Comparison of ENCODE assay signal across 1 cellular context in the genomic region with DNA sequence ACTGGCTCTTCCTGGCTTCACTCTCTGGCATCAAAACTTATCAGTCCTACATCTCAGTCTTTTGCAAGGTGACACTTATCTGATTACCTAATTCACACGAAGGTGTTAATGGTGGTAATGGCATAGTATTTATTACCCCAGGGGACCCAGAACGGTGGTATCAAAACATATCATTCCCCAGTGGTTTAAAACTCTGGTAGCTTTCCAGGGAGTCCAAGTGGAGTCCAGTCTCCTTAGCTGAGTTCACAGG.
TF ChIP-seq lines count a peak whose summit lies in the region.

No MANE protein-coding gene starts in this region.

TF ChIP-seq in WTC11, 78 proteins besides CTCF, POLR2A, EP300 and RAD21 (continued from another document):
- no peak for TF ChIP-seq ZNF532 (CRISPR knock-in tag; IDR thresholded peaks at IDR 0.05; ENCODE audit: borderline replicate concordance)
- no peak for TF ChIP-seq NR3C1 (CRISPR knock-in tag; conservative IDR thresholded peaks at IDR 0.05; ENCODE audit: low read depth)
- TF ChIP-seq NR2C2 (CRISPR knock-in tag; IDR thresholded peaks at IDR 0.05), result no peak
- no peak for TF ChIP-seq HMGA2 (CRISPR knock-in tag; IDR thresholded peaks at IDR 0.05)
- TF ChIP-seq NFE2L1 (CRISPR knock-in tag; IDR thresholded peaks at IDR 0.05), result no peak
TF ChIP-seq in WTC11: peak in this region for 0.
